In genomic region chr2:189267491-189267890, GRCh38 we compare ENCODE assay signal across 24 cellular contexts.
DNase-seq lines count a peak whose midpoint lies in the region; ATAC-seq, FAIRE-seq and TF ChIP-seq lines count a peak whose summit lies in the region.
"Had no signal": no experiment of that assay in that cellular context is flagged by ENCODE, and none has a peak within 500 bp of the region (broad histone marks: within the 10 kb centered on the region; RNA-seq: fewer than 3 reads in every experiment).

No MANE protein-coding gene starts in this region.

- no peaks in the 10 kb centered on the region for H3K27me3 ChIP-seq in neuronal stem cell (ENCODE audit: control insufficient read depth in 3 of 3, insufficient read depth in 3 of 3, low read depth in 1 of 3, low read length in 3 of 3)
- H3K27me3 ChIP-seq: BE2C, hepatocyte, Peyer's patch had no signal

- TF ChIP-seq RAD21 in A549 (conservative IDR thresholded peaks at IDR 0.05 in 1 of 2, IDR thresholded peaks at IDR 0.05 in 1 of 2) = no peak

- no peak overlapping the region for H3K18ac ChIP-seq in neuronal stem cell (ENCODE audit: low read length)

- H3K14ac ChIP-seq in neuronal stem cell (ENCODE audit: low read length) = no peak overlapping the region

- H3K4me1 ChIP-seq in A549 (peaks cover 17% of the 10 kb centered on the region), neuronal stem cell (ENCODE audit: control insufficient read depth in 2 of 2, insufficient read depth in 1 of 2, low read depth in 1 of 2, low read length in 2 of 2) (no peaks in the 10 kb centered on the region)
- H3K4me1 ChIP-seq: BE2C, Peyer's patch had no signal

- H3K4me2 ChIP-seq in A549 = peak overlapping the region; percentile 41; the same call in 2 of the 3 replicates
- H3K4me2 ChIP-seq in neuronal stem cell (ENCODE audit: insufficient read depth, low read length, poor library complexity, severe bottlenecking) = no peak overlapping the region
- H3K4me2 ChIP-seq: GM23338, hepatocyte had no signal

- DNase-seq in A549 (ENCODE audit: low read depth in 1 of 2, low spot score in 1 of 2) (no peak), M059J (ENCODE audit: low read depth) (peak; percentile 44), astrocyte of the spinal cord (ENCODE audit: low read depth, low spot score) (peak; percentile 46), osteocyte (ENCODE audit: extremely low spot score, unreplicated experiment) (no peak), neuronal stem cell (ENCODE audit: low spot score) (no peak), GM03348 (ENCODE audit: low spot score) (no peak)
- no peak for DNase-seq in activated naive CD4-positive, alpha-beta T cell treated with Interleukin-2 at 50 U/mL for 16 hours
- DNase-seq: 8988T; activated CD4-positive, alpha-beta T cell treated with anti-CD3 and anti-CD28 coated beads, Interleukin-2, amount 50 U/mL, for 48 hours; activated gamma-delta T cell; BE2C; dermis blood vessel endothelial cell; DMS79 treated with DMSO at 0.1 percent for 48 hours; NCI-H1417; NCI-H510A; Peyer's patch; stimulated activated CD4-positive, alpha-beta T cell treated with anti-CD3 and anti-CD28 coated beads, Interleukin-1b, Interleukin-23, amount 100 ng/mL, for 48 hours had no signal

- no peak overlapping the region for H4K91ac ChIP-seq in neuronal stem cell (ENCODE audit: low read depth, low read length, poor library complexity)

- 43% methylated on average over 2 of the region's 2 CpGs for whole genome bisulfite sequencing in A549 (ENCODE audit: missing lambda C conversion rate)
- WGBS in neuronal stem cell (ENCODE audit: extremely low coverage in 2 of 2, insufficient read length in 2 of 2, insufficient replicate concordance in 1 of 2), 2 donors = no CpG with 5 or more reads among the region's 2 CpGs

- ATAC-seq in A549 (no peak; a peak in 1 of 6 replicates), HG02870 (IDR thresholded peaks at IDR 0.05; ENCODE audit: unreplicated experiment) (no peak)
- ATAC-seq: GM23338, WTC11 had no signal

- H3K4me3 Mint-ChIP-seq in osteocyte (ENCODE audit: unreplicated experiment) = no peak overlapping the region
- H3K4me3 Mint-ChIP-seq: GM23338, WTC11 had no signal

- peaks cover 13% of the 10 kb centered on the region for H3K36me3 Mint-ChIP-seq in osteocyte (ENCODE audit: unreplicated experiment)

- no peak overlapping the region for H2AK5ac ChIP-seq in neuronal stem cell (ENCODE audit: low read depth, low read length)

- peaks cover 42% of the 10 kb centered on the region for H3K4me1 Mint-ChIP-seq in osteocyte (ENCODE audit: unreplicated experiment)
- H3K4me1 Mint-ChIP-seq: GM23338, WTC11 had no signal

- POLR2A ChIA-PET in A549 (lab: Yijun Ruan, JAX) = no interaction called here

- CTCF ChIA-PET in A549 (lab: Yijun Ruan, JAX) = no interaction called here

- H4K8ac ChIP-seq in neuronal stem cell (ENCODE audit: low read depth, low read length) = no peak overlapping the region

- H3K23ac ChIP-seq in neuronal stem cell (ENCODE audit: low read depth, low read length, poor library complexity) = no peak overlapping the region

- no peak overlapping the region for H3K9ac ChIP-seq in neuronal stem cell (ENCODE audit: low read depth, low read length, poor library complexity)

- no peak overlapping the region for H2BK5ac ChIP-seq in neuronal stem cell (ENCODE audit: low read length)

- H3K79me1 ChIP-seq in neuronal stem cell (ENCODE audit: low read depth, low read length) = no peaks in the 10 kb centered on the region

- H2AFZ ChIP-seq in neuronal stem cell (ENCODE audit: low read length) = no peak overlapping the region
- H2AFZ ChIP-seq: GM23338, hepatocyte had no signal

- TF ChIP-seq POLR2A in A549 (IDR thresholded peaks at IDR 0.05; ENCODE audit: low read length) = no peak

- in situ Hi-C loops in astrocyte of the spinal cord (cut with HindIII; ENCODE audit: low sequenced_read_pairs) = no loop called here

- H3K27me3 Mint-ChIP-seq in osteocyte (ENCODE audit: unreplicated experiment) = no peaks in the 10 kb centered on the region

- peak overlapping the region; percentile 86 for H3K27ac Mint-ChIP-seq in osteocyte (ENCODE audit: unreplicated experiment)
- H3K27ac Mint-ChIP-seq: GM23338, WTC11 had no signal

- TF ChIP-seq CTCF in A549 (IDR thresholded peaks at IDR 0.05) = no peak
- no peak for TF ChIP-seq CTCF in astrocyte of the spinal cord (IDR thresholded peaks at IDR 0.05; ENCODE audit: low read depth, low read length)
- no peak for TF ChIP-seq CTCF in osteocyte (IDR thresholded peaks at IDR 0.05)

- TF ChIP-seq EP300 in A549 (IDR thresholded peaks at IDR 0.05) = no peak

- no peak overlapping the region for H2BK12ac ChIP-seq in neuronal stem cell (ENCODE audit: low read length)

- peaks cover 18% of the 10 kb centered on the region for H3K9me3 Mint-ChIP-seq in osteocyte (ENCODE audit: unreplicated experiment)

- H3K9me3 ChIP-seq in A549 (0 out of 3 replicates have a peak, but pooled peaks cover 4% of the 10 kb centered on the region), neuronal stem cell (replicated peaks in 1 of 2; ENCODE audit: control insufficient read depth in 2 of 2, insufficient read depth in 1 of 2, low read depth in 1 of 2, low read length in 2 of 2) (peaks cover 0 to 6% of the 10 kb centered on the region in 2 donors)
- H3K9me3 ChIP-seq: BE2C, Peyer's patch had no signal

- H3K27ac ChIP-seq in A549 = peak overlapping the region; percentile 23 to 71
- H3K27ac ChIP-seq in neuronal stem cell (replicated peaks; ENCODE audit: low read length) = no peak overlapping the region
- H3K27ac ChIP-seq: HL-60 had no signal

- H3K4me3 ChIP-seq in A549 (no peak overlapping the region), astrocyte of the spinal cord (ENCODE audit: low read depth, low read length) (no peak overlapping the region), neuronal stem cell (ENCODE audit: low read length in 2 of 2) (no peak overlapping the region)
- H3K4me3 ChIP-seq: GM23338, hepatocyte, Peyer's patch had no signal

- no peak overlapping the region for H2BK120ac ChIP-seq in neuronal stem cell (ENCODE audit: low read depth, low read length)

- H3K4ac ChIP-seq in neuronal stem cell (ENCODE audit: low read length) = no peak overlapping the region

- FAIRE-seq in A549 (lab: Jason Lieb, UNC) = no peak
- FAIRE-seq: endothelial cell of umbilical vein, islet of Langerhans had no signal

- no peaks in the 10 kb centered on the region for H3K36me3 ChIP-seq in neuronal stem cell (replicated peaks in 1 of 2; ENCODE audit: control insufficient read depth in 2 of 2, insufficient read depth in 2 of 2, low read length in 2 of 2)
- H3K36me3 ChIP-seq: BE2C, Peyer's patch had no signal

- H2BK15ac ChIP-seq in neuronal stem cell (ENCODE audit: low read length) = no peak overlapping the region

TF ChIP-seq in A549, 52 proteins besides CTCF, POLR2A, EP300 and RAD21:
- TF ChIP-seq HEYL (CRISPR knock-in tag; IDR thresholded peaks at IDR 0.05) (no peak), RNF2 (IDR thresholded peaks at IDR 0.05; ENCODE audit: borderline replicate concordance, low read depth) (no peak)

Comparison
In these comparisons a context has a peak if more than half of its experiments do, and no peak if none do; other contexts are left out.
1. DNase-seq: peak in M059J (single experiment) and astrocyte of the spinal cord (single experiment); none in A549 (0 of 2), osteocyte (single experiment), neuronal stem cell (single experiment), GM03348 (single experiment) and activated naive CD4-positive, alpha-beta T cell treated with Interleukin-2 at 50 U/mL for 16 hours (single experiment).